8 cellular contexts compared by ENCODE assay signal in the genomic region with DNA sequence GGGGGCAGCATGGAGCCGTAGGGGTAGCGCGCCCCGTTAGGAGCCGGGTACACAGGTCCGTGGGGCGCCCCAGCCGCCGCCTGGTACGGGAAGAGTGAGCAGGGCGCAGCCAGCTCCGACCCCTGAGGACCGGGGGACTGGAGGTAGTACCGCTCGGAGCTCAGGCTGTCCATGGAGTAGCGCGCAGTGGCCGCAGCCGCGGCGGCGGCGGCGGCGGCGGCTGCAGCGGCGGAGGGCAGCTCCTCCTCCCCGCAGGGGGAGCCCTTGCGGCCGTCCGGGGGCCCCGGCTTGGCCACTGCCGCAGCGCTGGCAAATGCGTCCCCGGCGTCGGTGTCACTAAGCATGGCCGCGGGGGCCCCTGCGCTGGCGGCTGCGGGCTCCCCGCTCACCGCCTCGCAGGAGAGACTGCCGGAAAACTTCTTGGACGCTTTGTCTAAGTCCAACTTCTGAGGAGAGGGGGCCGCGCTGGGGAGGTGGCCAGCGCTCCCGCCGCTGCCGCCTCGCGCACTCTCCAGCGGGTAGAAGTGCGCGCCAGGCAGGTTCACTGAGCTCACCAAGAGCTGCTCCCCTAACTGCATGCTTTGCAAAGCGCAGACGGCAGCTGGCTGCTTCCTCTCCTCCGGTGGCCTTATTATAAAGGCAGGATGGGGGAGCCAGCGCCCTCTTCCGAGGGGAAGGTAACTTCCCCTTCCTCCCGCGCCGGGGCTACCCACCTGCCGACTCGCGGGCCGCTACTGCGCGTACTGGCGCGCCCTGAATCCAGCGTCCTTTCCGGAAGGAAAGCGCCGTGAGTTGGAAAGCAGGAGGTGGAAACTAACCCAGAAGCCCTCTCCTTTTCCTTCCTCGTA. TPM values are rescaled to one million over a fixed set of nuclear protein-coding genes. Genes with fewer than 3 reads are reported as not detected.
DNase-seq lines count a peak whose midpoint lies in the region; ATAC-seq and TF ChIP-seq lines count a peak whose summit lies in the region.

A gene (minus strand): TSS at position 607 of the 848 bp plus-strand sequence. CDS start 29 bp downstream, at position 578.

- no peak within 1 kb of the TSS for H2BK12ac ChIP-seq in neuronal stem cell (ENCODE audit: low read length)

- H2AFZ ChIP-seq in neuronal stem cell (ENCODE audit: low read length) = peak within 1 kb of the TSS; percentile 95

- H3K79me1 ChIP-seq in neuronal stem cell (ENCODE audit: low read depth, low read length) = no peaks in the 10 kb centered on the region

- no peak within 1 kb of the TSS for H2BK120ac ChIP-seq in neuronal stem cell (ENCODE audit: low read depth, low read length)

- H3K23ac ChIP-seq in neuronal stem cell (ENCODE audit: low read depth, low read length, poor library complexity) = peak within 1 kb of the TSS; percentile 80

- peak; percentile 60 for ATAC-seq in HG03139 (IDR thresholded peaks at IDR 0.05; ENCODE audit: unreplicated experiment)

- in situ Hi-C loops in GM18951 (cut with MboI; ENCODE audit: low sequenced_read_pairs, unreplicated experiment) = no loop called here

- H3K36me3 ChIP-seq in esophagus (ENCODE audit: control insufficient read depth in 2 of 2, insufficient read depth in 2 of 2, low read length in 1 of 2) = no peaks in the 10 kb centered on the region
- H3K36me3 ChIP-seq in neuronal stem cell (replicated peaks in 1 of 2; ENCODE audit: control insufficient read depth in 2 of 2, insufficient read depth in 2 of 2, low read length in 2 of 2) = no peaks in the 10 kb centered on the region

- H3K27ac ChIP-seq in esophagus (ENCODE audit: low read depth in 2 of 2, low read length in 1 of 2) = no peak within 1 kb of the TSS
- H3K27ac ChIP-seq in neuronal stem cell (replicated peaks; ENCODE audit: low read length) = no peak within 1 kb of the TSS

- H3K9ac ChIP-seq in neuronal stem cell (ENCODE audit: low read depth, low read length, poor library complexity) = no peak within 1 kb of the TSS

- H3K14ac ChIP-seq in neuronal stem cell (ENCODE audit: low read length) = no peak within 1 kb of the TSS

- H3K27me3 ChIP-seq in esophagus (ENCODE audit: control insufficient read depth in 1 of 2, insufficient read depth in 2 of 2, low read length in 2 of 2) (peaks cover 21 to 28% of the 10 kb centered on the region in 2 donors), neuronal stem cell (ENCODE audit: control insufficient read depth in 3 of 3, insufficient read depth in 3 of 3, low read depth in 1 of 3, low read length in 3 of 3) (peaks cover 48 to 99% (median 86%) of the 10 kb centered on the region in 3 experiments)

- H3K4ac ChIP-seq in neuronal stem cell (ENCODE audit: low read length) = no peak within 1 kb of the TSS

- TF ChIP-seq POLR2A in GM18951 (IDR thresholded peaks at IDR 0.05; ENCODE audit: extremely low read depth, insufficient read depth, insufficient read length) = peak; percentile 53

- H3K18ac ChIP-seq in neuronal stem cell (ENCODE audit: low read length) = peak within 1 kb of the TSS; percentile 35

- H3K4me1 ChIP-seq in esophagus (ENCODE audit: control insufficient read depth in 2 of 2, insufficient read depth in 2 of 2, low read length in 1 of 2) (peaks cover 12 to 16% of the 10 kb centered on the region in 2 donors), neuronal stem cell (ENCODE audit: control insufficient read depth in 2 of 2, insufficient read depth in 1 of 2, low read depth in 1 of 2, low read length in 2 of 2) (peaks cover 0 to 1% of the 10 kb centered on the region in 2 donors)

- DNase-seq in AG08396 (ENCODE audit: low spot score) (peak; percentile 63), NCI-H82 (lab: John Stamatoyannopoulos, UW) (peak; percentile 80), neuronal stem cell (ENCODE audit: low spot score) (no peak), globus pallidus (ENCODE audit: low spot score) (no peak)
- peak in 2 of 3 experiments; percentile 53 to 61 for DNase-seq in activated CD8-positive, alpha-beta memory T cell treated with anti-CD3 and anti-CD28 coated beads for 48 hours (ENCODE audit: low read depth in 2 of 3, low spot score in 2 of 3)

- H4K8ac ChIP-seq in neuronal stem cell (ENCODE audit: low read depth, low read length) = no peak within 1 kb of the TSS

- H3K4me3 ChIP-seq in esophagus (ENCODE audit: low read depth in 1 of 2, low read length in 2 of 2) (peak within 1 kb of the TSS; percentile 43), neuronal stem cell (ENCODE audit: low read length in 2 of 2) (peak within 1 kb of the TSS; percentile 32 to 76)

- no peak within 1 kb of the TSS for H4K91ac ChIP-seq in neuronal stem cell (ENCODE audit: low read depth, low read length, poor library complexity)

- H3K9me3 ChIP-seq in esophagus (ENCODE audit: control insufficient read depth in 2 of 2, insufficient read depth in 1 of 2, low read depth in 1 of 2, low read length in 1 of 2) (peaks cover 0 to 3% of the 10 kb centered on the region in 2 donors), neuronal stem cell (replicated peaks in 1 of 2; ENCODE audit: control insufficient read depth in 2 of 2, insufficient read depth in 1 of 2, low read depth in 1 of 2, low read length in 2 of 2) (peaks cover 0 to 3% of the 10 kb centered on the region in 2 donors)

- no peak within 1 kb of the TSS for H2BK5ac ChIP-seq in neuronal stem cell (ENCODE audit: low read length)

- no peak within 1 kb of the TSS for H2AK5ac ChIP-seq in neuronal stem cell (ENCODE audit: low read depth, low read length)

- no peak within 1 kb of the TSS for H2BK15ac ChIP-seq in neuronal stem cell (ENCODE audit: low read length)

- peak within 1 kb of the TSS; percentile 94 for H3K4me2 ChIP-seq in neuronal stem cell (ENCODE audit: insufficient read depth, low read length, poor library complexity, severe bottlenecking)

- 0 to 1% methylated on average over 61 to 81 of the region's 81 CpGs for WGBS in esophagus, 2 donors
- no CpG with 5 or more reads among the region's 81 CpGs for WGBS in neuronal stem cell (ENCODE audit: extremely low coverage in 2 of 2, insufficient read length in 2 of 2, insufficient replicate concordance in 1 of 2), 2 donors

RNA-seq across cellular contexts. Expression of the gene that starts here (rescaled TPM):
- polyA plus RNA-seq in esophagus = under 1 TPM; 0.04 to 0.06 TPM
- 0.06 TPM for polyA plus RNA-seq in neuronal stem cell (2013, experiment 1 of 2)
- polyA plus RNA-seq in neuronal stem cell (2013, experiment 2 of 2) = 0.07 TPM

Comparison
In these comparisons a context has a peak if more than half of its experiments do, and no peak if none do; other contexts are left out.
1. DNase-seq: peak in AG08396 (single experiment), NCI-H82 (single experiment) and activated CD8-positive, alpha-beta memory T cell treated with anti-CD3 and anti-CD28 coated beads for 48 hours (2 of 3); none in neuronal stem cell (single experiment) and globus pallidus (single experiment).